Comparison of ENCODE assay signal across 8 cellular contexts in the genomic region with DNA sequence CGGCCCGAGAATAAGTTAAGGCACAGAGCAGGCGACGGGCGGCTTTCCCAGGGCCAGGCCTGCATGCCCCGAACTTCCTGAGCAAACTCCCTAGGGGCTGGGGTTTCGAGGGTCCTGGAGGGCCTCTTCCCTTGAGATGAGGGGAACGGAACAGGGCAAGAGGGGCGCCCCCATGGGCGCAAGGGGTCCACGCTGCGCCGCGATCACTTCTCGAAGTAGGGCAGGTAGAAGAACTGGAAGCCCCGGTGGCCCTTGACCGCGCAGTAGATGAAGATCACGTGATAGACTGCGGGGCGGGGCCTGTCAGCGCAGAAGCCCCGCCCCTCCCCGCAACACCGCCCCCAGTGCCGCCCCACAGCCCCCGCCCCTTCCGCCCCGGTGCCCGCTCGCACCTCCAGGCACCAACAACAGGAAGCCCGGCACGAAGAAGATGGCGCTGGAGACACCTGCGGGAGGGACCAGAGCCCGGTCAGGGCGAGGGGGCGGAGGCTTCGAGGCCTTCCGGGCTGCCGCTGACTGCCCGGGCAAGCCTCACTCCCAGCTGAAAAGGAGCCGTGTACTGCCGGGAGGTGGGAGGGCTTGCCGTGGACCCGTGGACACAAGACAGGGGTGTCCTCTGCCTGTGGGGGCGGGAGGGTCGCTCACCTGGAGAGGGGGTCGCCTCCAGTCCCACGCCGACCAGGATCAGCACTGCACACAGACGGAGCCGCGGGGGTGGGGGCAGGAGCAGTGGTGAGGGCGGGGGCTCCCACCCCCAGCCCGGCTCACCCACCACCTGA. TPM values are rescaled to one million over a fixed set of nuclear protein-coding genes. Genes with fewer than 3 reads are reported as not detected.
DNase-seq lines count a peak whose midpoint lies in the region; ATAC-seq and TF ChIP-seq lines count a peak whose summit lies in the region.

No MANE protein-coding gene starts in this region.

- H3K9ac ChIP-seq in mucosa of rectum (ENCODE audit: low read depth in 1 of 2, low read length in 2 of 2) = peak overlapping the region; percentile 81 to 94

- H3K4me1 ChIP-seq in ACC112 (ENCODE audit: control insufficient read depth, insufficient read depth, low read length, unreplicated experiment) (peaks cover 12% of the 10 kb centered on the region), mucosa of rectum (ENCODE audit: control insufficient read depth in 2 of 2, insufficient read depth in 2 of 2, low read length in 2 of 2) (peaks cover 24 to 27% of the 10 kb centered on the region in 2 donors)

- no peaks in the 10 kb centered on the region for H3K27me3 ChIP-seq in ACC112 (ENCODE audit: insufficient read depth, low read length)
- H3K27me3 ChIP-seq in mucosa of rectum (ENCODE audit: control insufficient read depth in 2 of 2, insufficient read depth in 2 of 2, low read length in 2 of 2) = no peaks in the 10 kb centered on the region

- no peaks in the 10 kb centered on the region for H3K9me3 ChIP-seq in mucosa of rectum (ENCODE audit: control insufficient read depth in 2 of 2, low read length in 2 of 2)

- H3K36me3 ChIP-seq in ACC112 (ENCODE audit: insufficient read depth, low read length) (no peaks in the 10 kb centered on the region), mucosa of rectum (ENCODE audit: control insufficient read depth in 2 of 2, insufficient read depth in 2 of 2, low read length in 2 of 2) (no peaks in the 10 kb centered on the region)

- H3K79me2 ChIP-seq in ACC112 (ENCODE audit: control insufficient read depth, insufficient read depth, low read length, unreplicated experiment) = peaks cover 6% of the 10 kb centered on the region

- H3K27ac ChIP-seq in ACC112 (ENCODE audit: low read depth, low read length) = peak overlapping the region; percentile 62
- peak overlapping the region; percentile 97 for H3K27ac ChIP-seq in mucosa of rectum (ENCODE audit: low read depth in 2 of 2, low read length in 2 of 2)

- no peak overlapping the region for H2AFZ ChIP-seq in ACC112 (ENCODE audit: low read length, unreplicated experiment)

- DNase-seq in NOMO-1 treated with dmso at 0.1 percent for 144 hours (lab: John Stamatoyannopoulos, UW; ENCODE audit: unreplicated experiment) (peak; percentile 95), activated T-cell treated with anti-CD3 and anti-CD28 coated beads for 1 hour (ENCODE audit: low read depth) (peak; percentile 86), epithelial cell of proximal tubule (ENCODE audit: low read depth) (no peak)
- DNase-seq in stimulated activated CD8-positive, alpha-beta memory T cell treated with anti-CD3 and anti-CD28 coated beads, Interleukin-4, amount 100 ng/mL, for 1 hour (ENCODE audit: low read depth in 2 of 2, low spot score in 1 of 2) = peak; percentile 79 to 87

- peak overlapping the region; percentile 76 for H3K4me3 ChIP-seq in ACC112 (ENCODE audit: low read depth, low read length)
- peak overlapping the region; percentile 83 for H3K4me3 ChIP-seq in epithelial cell of proximal tubule (ENCODE audit: low read depth, low read length)
- H3K4me3 ChIP-seq in mucosa of rectum (ENCODE audit: low read length in 2 of 2) = peak overlapping the region; percentile 81

- TF ChIP-seq CTCF in epithelial cell of proximal tubule (conservative IDR thresholded peaks at IDR 0.05; ENCODE audit: low read depth, low read length) = no peak

- ATAC-seq in GM19035 (IDR thresholded peaks at IDR 0.05; ENCODE audit: unreplicated experiment) (peak; percentile 49), HG03565 (IDR thresholded peaks at IDR 0.05; ENCODE audit: unreplicated experiment) (peak; percentile 36)

RNA-seq across cellular contexts. Expression of gene TMEM134, which starts 4.5 kb away (rescaled TPM):
- 26.1 and 74.0 TPM in 2 replicates for total RNA-seq in epithelial cell of proximal tubule

RNA-seq across cellular contexts. Expression of gene CABP4, which starts 9.4 kb away (rescaled TPM):
- not detected in 2 replicates for total RNA-seq in epithelial cell of proximal tubule

RNA-seq across cellular contexts. Expression of gene GPR152, which starts 12.1 kb away (rescaled TPM):
- not detected in 2 replicates for total RNA-seq in epithelial cell of proximal tubule

RNA-seq across cellular contexts. Expression of gene AIP, which starts 18.2 kb away (rescaled TPM):
- total RNA-seq in epithelial cell of proximal tubule = 62.0 and 63.4 TPM in 2 replicates

RNA-seq across cellular contexts. Expression of gene CORO1B, which starts 21.3 kb away (rescaled TPM):
- total RNA-seq in epithelial cell of proximal tubule = 88.8 and 137 TPM in 2 replicates
